In genomic region chr3:134644731-134645514, GRCh38 we compare ENCODE assay signal across 17 cellular contexts. TPM values are rescaled to one million over a fixed set of nuclear protein-coding genes. Genes with fewer than 3 reads are reported as not detected.
DNase-seq lines count a peak whose midpoint lies in the region; ATAC-seq and TF ChIP-seq lines count a peak whose summit lies in the region.
"Had no signal": no experiment of that assay in that cellular context is flagged by ENCODE, and none has a peak within 500 bp of the region (broad histone marks: within the 10 kb centered on the region; RNA-seq: fewer than 3 reads in every experiment).

No MANE protein-coding gene starts in this region.

- intact Hi-C loops in CD14-positive monocyte (cut with micrococcal nuclease) = loop anchor here in 1 of 2 donors (5.0 kb wide), 1 partner anchor 43 kb away; no protein-coding TSS in a partner anchor

- ATAC-seq in GM19328 (IDR thresholded peaks at IDR 0.05; ENCODE audit: unreplicated experiment) = no peak
- ATAC-seq: activated T-cell treated with anti-CD3 and anti-CD28 coated beads, Interleukin-2, amount 50 U/mL, for 72 hours; HCT116; left lung; natural killer cell; stimulated activated effector memory CD8-positive, alpha-beta T cell treated with anti-CD3 and anti-CD28 coated beads, Interleukin-12 subunit alpha, Interleukin-12 subunit beta, amount 100 ng/mL, for 72 hours had no signal

- H3K4me3 Mint-ChIP-seq in brain (no peak overlapping the region), CD14-positive monocyte (no peak overlapping the region)
- H3K4me3 Mint-ChIP-seq: activated CD4-positive, alpha-beta T cell treated with anti-CD3 and anti-CD28 coated beads, Interleukin-2, amount 10 ng/mL, durations not matched to agents 24 days and 14 days; activated T-cell treated with anti-CD3 and anti-CD28 coated beads, Interleukin-2, amount 50 U/mL, for 72 hours; natural killer cell; stimulated activated effector memory CD8-positive, alpha-beta T cell treated with anti-CD3 and anti-CD28 coated beads, Interleukin-12 subunit alpha, Interleukin-12 subunit beta, amount 100 ng/mL, for 72 hours had no signal

- H3K27me3 Mint-ChIP-seq in brain (peaks cover 9% of the 10 kb centered on the region), CD14-positive monocyte (ENCODE audit: low read depth in 3 of 3) (peaks cover 6 to 11% (median 6%) of the 10 kb centered on the region in 3 donors)

- TF ChIP-seq RAD21 in Ishikawa (IDR thresholded peaks at IDR 0.05; ENCODE audit: low read depth) = no peak

- H3K36me3 Mint-ChIP-seq in brain = no peaks in the 10 kb centered on the region
- H3K36me3 Mint-ChIP-seq in CD14-positive monocyte = no peaks in the 10 kb centered on the region
- H3K36me3 Mint-ChIP-seq: natural killer cell; stimulated activated effector memory CD8-positive, alpha-beta T cell treated with anti-CD3 and anti-CD28 coated beads, Interleukin-12 subunit alpha, Interleukin-12 subunit beta, amount 100 ng/mL, for 72 hours had no signal

- H3K9me3 Mint-ChIP-seq in brain (no peaks in the 10 kb centered on the region), CD14-positive monocyte (peaks cover 0 to 1% (median 0%) of the 10 kb centered on the region in 7 donors)
- H3K9me3 Mint-ChIP-seq: activated CD4-positive, alpha-beta T cell treated with anti-CD3 and anti-CD28 coated beads, Interleukin-2, amount 10 ng/mL, durations not matched to agents 24 days and 14 days; activated T-cell treated with anti-CD3 and anti-CD28 coated beads, Interleukin-2, amount 50 U/mL, for 72 hours; natural killer cell; stimulated activated effector memory CD8-positive, alpha-beta T cell treated with anti-CD3 and anti-CD28 coated beads, Interleukin-12 subunit alpha, Interleukin-12 subunit beta, amount 100 ng/mL, for 72 hours had no signal

- TF ChIP-seq CTCF in brain (conservative IDR thresholded peaks at IDR 0.05) (no peak), CD14-positive monocyte (IDR thresholded peaks at IDR 0.05) (no peak)

- peak overlapping the region in 4 of 5 experiments; percentile 36 to 86 (median 59) for H3K27ac Mint-ChIP-seq in brain
- no peak overlapping the region for H3K27ac Mint-ChIP-seq in CD14-positive monocyte
- H3K27ac Mint-ChIP-seq: activated CD4-positive, alpha-beta T cell treated with anti-CD3 and anti-CD28 coated beads, Interleukin-2, amount 10 ng/mL, durations not matched to agents 24 days and 14 days; activated T-cell treated with anti-CD3 and anti-CD28 coated beads, Interleukin-2, amount 50 U/mL, for 72 hours; natural killer cell; stimulated activated effector memory CD8-positive, alpha-beta T cell treated with anti-CD3 and anti-CD28 coated beads, Interleukin-12 subunit alpha, Interleukin-12 subunit beta, amount 100 ng/mL, for 72 hours had no signal

- peak; percentile 12; the same call in 1 of the 2 replicates for TF ChIP-seq EP300 in Ishikawa (IDR thresholded peaks at IDR 0.05; ENCODE audit: borderline replicate concordance)

- peaks cover 40% of the 10 kb centered on the region for H3K4me1 Mint-ChIP-seq in brain
- H3K4me1 Mint-ChIP-seq in CD14-positive monocyte = peaks cover 2% of the 10 kb centered on the region
- H3K4me1 Mint-ChIP-seq: activated CD4-positive, alpha-beta T cell treated with anti-CD3 and anti-CD28 coated beads, Interleukin-2, amount 10 ng/mL, durations not matched to agents 24 days and 14 days; natural killer cell; stimulated activated effector memory CD8-positive, alpha-beta T cell treated with anti-CD3 and anti-CD28 coated beads, Interleukin-12 subunit alpha, Interleukin-12 subunit beta, amount 100 ng/mL, for 72 hours had no signal

- DNase-seq in AG08396 (ENCODE audit: low spot score) (peak; percentile 51), medulla oblongata (ENCODE audit: extremely low spot score) (peak; percentile 28), DMS53 (lab: John Stamatoyannopoulos, UW) (no peak), CD14-positive monocyte (ENCODE audit: low spot score) (no peak), EL (no peak)
- DNase-seq: activated CD4-positive, alpha-beta T cell treated with anti-CD3 and anti-CD28 coated beads, Interleukin-2, amount 10 ng/mL, durations not matched to agents 24 days and 14 days; activated T-cell treated with anti-CD3 and anti-CD28 coated beads, Interleukin-2, amount 50 U/mL, for 72 hours; erythroblast; left lung; natural killer cell; RPMI8226; stimulated activated CD4-positive, alpha-beta T cell treated with anti-CD3 and anti-CD28 coated beads, Interleukin-4, amount 100 ng/mL, for 24 hours had no signal

TF ChIP-seq in Ishikawa, 13 proteins besides CTCF, POLR2A, EP300 and RAD21:
- TF ChIP-seq MAX (IDR thresholded peaks at IDR 0.05) = no peak
- no peak for TF ChIP-seq FOXM1 (IDR thresholded peaks at IDR 0.05; ENCODE audit: borderline replicate concordance, low read depth)
- TF ChIP-seq REST (IDR thresholded peaks at IDR 0.05; ENCODE audit: low read depth) = peak; percentile 22; the same call in 1 of the 2 replicates
- no peak for TF ChIP-seq USF1 (IDR thresholded peaks at IDR 0.05)
- no peak for TF ChIP-seq TEAD4 (IDR thresholded peaks at IDR 0.05)

RNA-seq across cellular contexts. Expression of gene KY, which starts 5.9 kb away (rescaled TPM):
- 0.44 TPM for polyA plus RNA-seq in brain (ENCODE audit: insufficient read depth, low read depth, low replicate concordance)
- under 1 TPM in 1 of 2 donors, not detected in 1; 0.09 TPM for polyA plus RNA-seq in CD14-positive monocyte

Comparison
In these comparisons a context has a peak if more than half of its experiments do, and no peak if none do; other contexts are left out.
1. DNase-seq: peak in AG08396 (single experiment) and medulla oblongata (single experiment); none in DMS53 (single experiment), CD14-positive monocyte (single experiment) and EL (single experiment).
2. H3K27ac Mint-ChIP-seq: peak in brain (4 of 5); none in CD14-positive monocyte (0 of 7).